In genomic region chr1:53082826-53083225, GRCh38 we compare ENCODE assay signal across 24 cellular contexts. TPM values are rescaled to one million over a fixed set of nuclear protein-coding genes. Genes with fewer than 3 reads are reported as not detected.
A peak's percentile ranks its signal among the peaks of the same experiment; 100 is the strongest.
DNase-seq lines count a peak whose midpoint lies in the region; ATAC-seq, FAIRE-seq and TF ChIP-seq lines count a peak whose summit lies in the region.
"Had no signal": no experiment of that assay in that cellular context is flagged by ENCODE, and none has a peak within 500 bp of the region (broad histone marks: within the 10 kb centered on the region; RNA-seq: fewer than 3 reads in every experiment).

No MANE protein-coding gene starts in this region.

- no peak overlapping the region for H3K14ac ChIP-seq in H1 (ENCODE audit: insufficient read length)

- H2BK20ac ChIP-seq in H1 (ENCODE audit: low read length) = no peak overlapping the region

- H3K79me2 ChIP-seq in HepG2 (ENCODE audit: insufficient read depth, low read length) = no peaks in the 10 kb centered on the region
- no peaks in the 10 kb centered on the region for H3K79me2 ChIP-seq in H1 (ENCODE audit: control insufficient read depth in 1 of 2, insufficient read depth in 2 of 2, low read length in 2 of 2)

- no peak overlapping the region for H2AFZ ChIP-seq in HepG2 (ENCODE audit: low read length)
- no peak overlapping the region for H2AFZ ChIP-seq in H1 (ENCODE audit: low read length)

- peak overlapping the region; percentile 27; the same call in 1 of the 2 replicates for H2BK12ac ChIP-seq in H1 (ENCODE audit: low read depth, low read length)

- H2BK5ac ChIP-seq in H1 (ENCODE audit: low read depth, low read length) = no peak overlapping the region

- no peak overlapping the region for H4K5ac ChIP-seq in H1 (ENCODE audit: insufficient read length, low read depth, low read length)

- BruUV-seq in HepG2 (replicated peaks; lab: Mats Ljungman, UMichigan) = no TSS peak

- H3K4me1 Mint-ChIP-seq in natural killer cell treated with Interleukin-12 subunit alpha and Interleukin-12 subunit beta and Interleukin-15 and Interleukin-18, amount 100 ng/mL, for 72 hours (ENCODE audit: low read depth in 2 of 2) = peaks cover 19 to 24% of the 10 kb centered on the region in 2 donors
- H3K4me1 Mint-ChIP-seq in stimulated activated effector memory CD8-positive, alpha-beta T cell treated with anti-CD3 and anti-CD28 coated beads, Interleukin-12 subunit alpha, Interleukin-12 subunit beta, amount 100 ng/mL, for 72 hours = peaks cover 28% of the 10 kb centered on the region
- no peaks in the 10 kb centered on the region for H3K4me1 Mint-ChIP-seq in T-helper 2 cell treated with Interferon-gamma antibody and Interleukin-4, amounts not matched to agents 5 μg/mL and 100 μg/mL, for 36 hours (ENCODE audit: low read depth)

- H3K56ac ChIP-seq in H1 (replicated peaks; ENCODE audit: insufficient read length, low read depth, low read length) = no peak overlapping the region

- H4K20me1 ChIP-seq in HepG2 (ENCODE audit: insufficient read depth, low read length) = no peaks in the 10 kb centered on the region
- H4K20me1 ChIP-seq in H1 (replicated peaks in 1 of 2; ENCODE audit: control insufficient read depth in 1 of 2, insufficient read depth in 2 of 2, low read length in 2 of 2) = peaks cover 0 to 2% of the 10 kb centered on the region in 2 experiments

- no peak for FAIRE-seq in HepG2 (lab: Jason Lieb, UNC)
- FAIRE-seq in H1 (lab: Jason Lieb, UNC) = no peak

- H3K4me1 ChIP-seq in HepG2 (ENCODE audit: insufficient read depth, low read length) = peaks cover 39% of the 10 kb centered on the region
- H3K4me1 ChIP-seq in right lobe of liver = no peaks in the 10 kb centered on the region
- H3K4me1 ChIP-seq in H1 (replicated peaks in 1 of 4; ENCODE audit: control insufficient read depth in 3 of 4, insufficient read depth in 4 of 4, low read length in 3 of 4) = peaks cover 0 to 21% (median 9%) of the 10 kb centered on the region in 4 experiments; a peak in 6 of 7 replicates
- H3K4me1 ChIP-seq: BE2C, HAP-1, SJSA1 had no signal

- H3K9ac ChIP-seq in HepG2 (ENCODE audit: insufficient read depth, low read depth, low read length) (peak overlapping the region; percentile 34; the same call in 1 of the 2 replicates), H1 (replicated peaks in 1 of 4; ENCODE audit: extremely low read depth in 1 of 4, low read depth in 3 of 4, low read length in 3 of 4) (no peak overlapping the region; a peak in 1 of 7 replicates)

- no peak for TF ChIP-seq POLR2A in HepG2 (IDR thresholded peaks at IDR 0.05; ENCODE audit: insufficient read depth in 1 of 2, low read depth in 2 of 2, low read length in 2 of 2)
- TF ChIP-seq POLR2A in right lobe of liver (IDR thresholded peaks at IDR 0.05) = no peak
- TF ChIP-seq POLR2A in H1 (IDR thresholded peaks at IDR 0.05; ENCODE audit: control extremely low read depth in 1 of 2, low read depth in 2 of 2, low read length in 2 of 2) = no peak

- in situ Hi-C loops in HepG2 (cut with HindIII; ENCODE audit: extremely low pct_ligation_motif_present, low pct_unique_long_range_greater_than_20kb) = no loop called here

- H3K79me1 ChIP-seq in H1 (ENCODE audit: low read depth, low read length) = no peaks in the 10 kb centered on the region

- H3K4me3 ChIP-seq in HepG2 (replicated peaks in 1 of 3; ENCODE audit: insufficient read depth in 1 of 3, low read depth in 2 of 3, low read length in 3 of 3) (peak overlapping the region in 1 of 3 experiments; percentile 63; a peak in 1 of 6 replicates), right lobe of liver (no peak overlapping the region), H1 (ENCODE audit: extremely low read depth in 1 of 4, insufficient read depth in 2 of 4, low read depth in 3 of 4, low read length in 4 of 4) (no peak overlapping the region), WERI-Rb-1 (ENCODE audit: low read depth, low read length) (no peak overlapping the region)
- H3K4me3 ChIP-seq: HAP-1, MG63, SJSA1 had no signal

- TF ChIP-seq CTCF in HepG2 (CRISPR knock-in tag; IDR thresholded peaks at IDR 0.05) (no peak), right lobe of liver (IDR thresholded peaks at IDR 0.05) (no peak), H1 (IDR thresholded peaks at IDR 0.05; ENCODE audit: control extremely low read depth in 1 of 3, insufficient read depth in 1 of 3, low read depth in 1 of 3, low read length in 3 of 3) (no peak), WERI-Rb-1 (IDR thresholded peaks at IDR 0.05; ENCODE audit: low read depth, low read length) (no peak)

- no peak for DNase-seq in HepG2 (ENCODE audit: low spot score)
- DNase-seq in right lobe of liver = no peak
- DNase-seq in H1 (ENCODE audit: low read depth in 1 of 2, low spot score in 2 of 2) = no peak
- DNase-seq in natural killer cell treated with Interleukin-12 subunit alpha and Interleukin-12 subunit beta and Interleukin-15 and Interleukin-18, amount 100 ng/mL, for 72 hours (ENCODE audit: low spot score) = no peak
- DNase-seq in stimulated activated effector memory CD8-positive, alpha-beta T cell treated with anti-CD3 and anti-CD28 coated beads, Interleukin-12 subunit alpha, Interleukin-12 subunit beta, amount 100 ng/mL, for 72 hours (ENCODE audit: low spot score in 2 of 2) = no peak
- DNase-seq in WERI-Rb-1 = no peak
- DNase-seq in T-helper 2 cell treated with Interferon-gamma antibody and Interleukin-4, amounts not matched to agents 5 μg/mL and 100 μg/mL, for 36 hours (ENCODE audit: low spot score) = no peak
- DNase-seq: BE2C; CD4-positive, alpha-beta T cell; COR-L47; DMS79; MG63; NCI-H1417; NCI-H1694 treated with DMSO at 0.1 percent for 48 hours; NCI-H2081 treated with DMSO at 0.1 percent for 48 hours; NCI-H2171 treated with DMSO at 0.1 percent for 48 hours; NCI-H524 treated with DMSO at 0.1 percent for 48 hours; NCI-H82 had no signal

- 76% methylated on average over 7 of the region's 8 CpGs for WGBS in HepG2 (ENCODE audit: low lambda C conversion rate)
- WGBS in right lobe of liver (ENCODE audit: insufficient coverage, low coverage, low lambda C conversion rate, missing lambda C conversion rate) = 95% methylated on average over 8 of the region's 8 CpGs
- WGBS in H1 (ENCODE audit: extremely low coverage in 1 of 2, insufficient coverage in 1 of 2, insufficient read length in 1 of 2, insufficient replicate concordance in 2 of 2, low coverage in 1 of 2, low lambda C conversion rate in 2 of 2, missing lambda C conversion rate in 1 of 2), 2 experiments = 87% methylated on average over 8 of the region's 8 CpGs; no CpG with 5 or more reads in 1 of the 2 experiments

- no peak overlapping the region for H4K8ac ChIP-seq in H1 (ENCODE audit: extremely low read depth, insufficient read depth, low read length)

- H3K4me3 Mint-ChIP-seq in natural killer cell treated with Interleukin-12 subunit alpha and Interleukin-12 subunit beta and Interleukin-15 and Interleukin-18, amount 100 ng/mL, for 72 hours = peak overlapping the region; percentile 31
- no peak overlapping the region for H3K4me3 Mint-ChIP-seq in stimulated activated effector memory CD8-positive, alpha-beta T cell treated with anti-CD3 and anti-CD28 coated beads, Interleukin-12 subunit alpha, Interleukin-12 subunit beta, amount 100 ng/mL, for 72 hours
- H3K4me3 Mint-ChIP-seq in T-helper 2 cell treated with Interferon-gamma antibody and Interleukin-4, amounts not matched to agents 5 μg/mL and 100 μg/mL, for 36 hours = no peak overlapping the region
- H3K4me3 Mint-ChIP-seq: CD4-positive, alpha-beta T cell had no signal

- H3K27me3 Mint-ChIP-seq in natural killer cell treated with Interleukin-12 subunit alpha and Interleukin-12 subunit beta and Interleukin-15 and Interleukin-18, amount 100 ng/mL, for 72 hours = no peaks in the 10 kb centered on the region
- no peaks in the 10 kb centered on the region for H3K27me3 Mint-ChIP-seq in T-helper 2 cell treated with Interferon-gamma antibody and Interleukin-4, amounts not matched to agents 5 μg/mL and 100 μg/mL, for 36 hours (ENCODE audit: low read depth)
- H3K27me3 Mint-ChIP-seq: CD4-positive, alpha-beta T cell had no signal

- no peak overlapping the region for H2BK15ac ChIP-seq in H1 (ENCODE audit: low read length)

- H3K4me2 ChIP-seq in HepG2 (ENCODE audit: low read depth, low read length) (peak overlapping the region; percentile 80), H1 (ENCODE audit: insufficient read depth in 1 of 2, low read depth in 2 of 2, low read length in 2 of 2) (0 out of 4 replicates have a peak overlapping the region, but pooled peaks of 1 of the 2 experiments have one; percentile 26)

- no peaks in the 10 kb centered on the region for H3K9me3 ChIP-seq in HepG2 (ENCODE audit: low read length)
- H3K9me3 ChIP-seq in right lobe of liver = no peaks in the 10 kb centered on the region
- H3K9me3 ChIP-seq in H1 (ENCODE audit: insufficient read depth in 2 of 2, low read depth in 1 of 2, low read length in 1 of 2) = no peaks in the 10 kb centered on the region
- H3K9me3 ChIP-seq in WERI-Rb-1 (ENCODE audit: severe bottlenecking) = no peaks in the 10 kb centered on the region
- H3K9me3 ChIP-seq: BE2C, HAP-1, MG63, SJSA1 had no signal

- H3K23me2 ChIP-seq in H1 (ENCODE audit: low read depth, low read length) = 0 out of 2 replicates have a peak, but pooled peaks cover 2% of the 10 kb centered on the region

- POLR2A ChIA-PET in HepG2 (lab: Yijun Ruan, JAX) (no interaction called here), H1 (lab: Charles Lee; ENCODE audit: partially characterized antibody) (interaction anchor here (1.0 to 1.3 kb wide), 2 partner anchors 11 to 25 kb away, joined by 3 read pairs; no protein-coding TSS in a partner anchor)

- ATAC-seq in HepG2 (no peak), right lobe of liver (no peak), HG02798 (IDR thresholded peaks at IDR 0.05; ENCODE audit: poor library complexity, unreplicated experiment) (no peak)
- no peak for ATAC-seq in natural killer cell treated with Interleukin-12 subunit alpha and Interleukin-12 subunit beta and Interleukin-15 and Interleukin-18, amount 100 ng/mL, for 72 hours
- no peak for ATAC-seq in stimulated activated effector memory CD8-positive, alpha-beta T cell treated with anti-CD3 and anti-CD28 coated beads, Interleukin-12 subunit alpha, Interleukin-12 subunit beta, amount 100 ng/mL, for 72 hours
- ATAC-seq: Panc1 had no signal

- no peak for TF ChIP-seq RAD21 in HepG2 (CRISPR knock-in tag; IDR thresholded peaks at IDR 0.05)
- TF ChIP-seq RAD21 in H1 (IDR thresholded peaks at IDR 0.05 in 1 of 2, conservative IDR thresholded peaks at IDR 0.05 in 1 of 2; ENCODE audit: low read depth in 2 of 2, low read length in 2 of 2) = no peak

- no peak overlapping the region for H2BK120ac ChIP-seq in H1 (replicated peaks; ENCODE audit: low read depth, low read length)

- no peaks in the 10 kb centered on the region for H3K9me3 Mint-ChIP-seq in natural killer cell treated with Interleukin-12 subunit alpha and Interleukin-12 subunit beta and Interleukin-15 and Interleukin-18, amount 100 ng/mL, for 72 hours
- no peaks in the 10 kb centered on the region for H3K9me3 Mint-ChIP-seq in stimulated activated effector memory CD8-positive, alpha-beta T cell treated with anti-CD3 and anti-CD28 coated beads, Interleukin-12 subunit alpha, Interleukin-12 subunit beta, amount 100 ng/mL, for 72 hours
- no peaks in the 10 kb centered on the region for H3K9me3 Mint-ChIP-seq in T-helper 2 cell treated with Interferon-gamma antibody and Interleukin-4, amounts not matched to agents 5 μg/mL and 100 μg/mL, for 36 hours
- H3K9me3 Mint-ChIP-seq: CD4-positive, alpha-beta T cell had no signal

- no peak for TF ChIP-seq EP300 in HepG2 (IDR thresholded peaks at IDR 0.05; ENCODE audit: low read depth in 2 of 2, low read length in 2 of 2)
- TF ChIP-seq EP300 in HepG2 (CRISPR knock-in tag; IDR thresholded peaks at IDR 0.05; ENCODE audit: borderline replicate concordance) = no peak
- no peak for TF ChIP-seq EP300 in H1 (IDR thresholded peaks at IDR 0.05; ENCODE audit: borderline replicate concordance in 1 of 2, low read depth in 2 of 2, low read length in 2 of 2)

- H3K27me3 ChIP-seq in HepG2 (ENCODE audit: control insufficient read depth in 1 of 2, insufficient read depth in 2 of 2, low read length in 2 of 2) = peaks cover 19 to 72% of the 10 kb centered on the region in 2 experiments
- H3K27me3 ChIP-seq in right lobe of liver = no peaks in the 10 kb centered on the region
- H3K27me3 ChIP-seq in H1 (replicated peaks in 1 of 4; ENCODE audit: control insufficient read depth in 3 of 4, extremely low read depth in 1 of 4, insufficient read depth in 3 of 4, low read length in 3 of 4) = no peaks in the 10 kb centered on the region; a peak in 1 of 7 replicates
- H3K27me3 ChIP-seq in WERI-Rb-1 (ENCODE audit: insufficient read depth, low read depth, severe bottlenecking) = no peaks in the 10 kb centered on the region
- H3K27me3 ChIP-seq: BE2C, MG63, SJSA1 had no signal

- H4K91ac ChIP-seq in H1 (replicated peaks; ENCODE audit: insufficient read length, low read length) = peak overlapping the region; percentile 49

- CTCF ChIA-PET in HepG2 (lab: Yijun Ruan, JAX; ENCODE audit: low intra/inter-chr PET ratio, low total read pairs) = no interaction called here
- CTCF ChIA-PET in H1 (lab: Charles Lee; ENCODE audit: partially characterized antibody) = interaction anchor here (0.8 to 3.5 kb wide), 7 partner anchors 10 to 98 kb away, joined by 3 to 14 read pairs (median 5); no protein-coding TSS in a partner anchor

- peak overlapping the region in 1 of 2 donors; percentile 52 for H3K27ac Mint-ChIP-seq in natural killer cell treated with Interleukin-12 subunit alpha and Interleukin-12 subunit beta and Interleukin-15 and Interleukin-18, amount 100 ng/mL, for 72 hours
- H3K27ac Mint-ChIP-seq in stimulated activated effector memory CD8-positive, alpha-beta T cell treated with anti-CD3 and anti-CD28 coated beads, Interleukin-12 subunit alpha, Interleukin-12 subunit beta, amount 100 ng/mL, for 72 hours = peak overlapping the region; percentile 86
- no peak overlapping the region for H3K27ac Mint-ChIP-seq in T-helper 2 cell treated with Interferon-gamma antibody and Interleukin-4, amounts not matched to agents 5 μg/mL and 100 μg/mL, for 36 hours
- H3K27ac Mint-ChIP-seq: CD4-positive, alpha-beta T cell had no signal

- H3K23ac ChIP-seq in H1 (ENCODE audit: insufficient read length) = no peak overlapping the region

- H3K27ac ChIP-seq in HepG2 (ENCODE audit: extremely low read length, insufficient read depth, low read length) (no peak overlapping the region), right lobe of liver (no peak overlapping the region), H1 (ENCODE audit: low read depth, low read length) (no peak overlapping the region), WERI-Rb-1 (no peak overlapping the region)
- H3K27ac ChIP-seq: SJSA1 had no signal

- H3K18ac ChIP-seq in H1 (ENCODE audit: extremely low read depth, low read length) = no peak overlapping the region

- H3K36me3 ChIP-seq in HepG2 (replicated peaks in 1 of 2; ENCODE audit: control insufficient read depth in 1 of 2, insufficient read depth in 2 of 2, low read length in 2 of 2) (no peaks in the 10 kb centered on the region), right lobe of liver (no peaks in the 10 kb centered on the region), H1 (ENCODE audit: control insufficient read depth in 2 of 4, insufficient read depth in 4 of 4, low read length in 3 of 4) (no peaks in the 10 kb centered on the region), WERI-Rb-1 (peaks cover 20% of the 10 kb centered on the region)
- H3K36me3 ChIP-seq: BE2C, HAP-1, MG63, SJSA1 had no signal

- intact Hi-C loops in HepG2 (cut with micrococcal nuclease; ENCODE audit: unreplicated experiment) (loop anchor here (10.0 kb wide), 1 partner anchor 102 kb away; no protein-coding TSS in a partner anchor), right lobe of liver (cut with DNase I) (no loop called here)

- no peaks in the 10 kb centered on the region for H3K36me3 Mint-ChIP-seq in natural killer cell treated with Interleukin-12 subunit alpha and Interleukin-12 subunit beta and Interleukin-15 and Interleukin-18, amount 100 ng/mL, for 72 hours
- H3K36me3 Mint-ChIP-seq in stimulated activated effector memory CD8-positive, alpha-beta T cell treated with anti-CD3 and anti-CD28 coated beads, Interleukin-12 subunit alpha, Interleukin-12 subunit beta, amount 100 ng/mL, for 72 hours = no peaks in the 10 kb centered on the region
- no peaks in the 10 kb centered on the region for H3K36me3 Mint-ChIP-seq in T-helper 2 cell treated with Interferon-gamma antibody and Interleukin-4, amounts not matched to agents 5 μg/mL and 100 μg/mL, for 36 hours (ENCODE audit: low read depth)

- peak overlapping the region; percentile 47 for H3K4ac ChIP-seq in H1 (replicated peaks; ENCODE audit: insufficient read length, low read depth, low read length)

- H2AK5ac ChIP-seq in H1 (ENCODE audit: low read depth, low read length) = 0 out of 2 replicates have a peak overlapping the region, but pooled peaks have one; percentile 41

RNA-seq across cellular contexts. Expression of gene PODN, which starts 20.8 kb away (rescaled TPM):
- not detected in 2 replicates for total RNA-seq in HepG2 (2016; rRNA removed; fragmentation: Illumina TruSeq; extraction: Trizol)
- not detected in 2 replicates for total RNA-seq in HepG2 (2016; cell fraction: cytosol; rRNA removed; fragmentation: Illumina TruSeq; extraction: Trizol; ENCODE audit: low read depth)
- total RNA-seq in HepG2 (2016; cell fraction: insoluble cytoplasmic fraction; rRNA removed; fragmentation: Illumina TruSeq; extraction: Trizol) = not detected in 2 replicates
- total RNA-seq in HepG2 (2016; cell fraction: membrane; rRNA removed; fragmentation: Illumina TruSeq; extraction: Trizol) = not detected in 2 replicates
- total RNA-seq in HepG2 (2016; cell fraction: nucleus; rRNA removed; fragmentation: Illumina TruSeq; extraction: Trizol) = not detected in 2 replicates
- 0.10 and 0.13 TPM in 2 replicates for polyA plus RNA-seq in HepG2 (2011; rRNA removed)
- polyA plus RNA-seq in HepG2 (2011; cell fraction: cytosol; rRNA removed) = 0.03 TPM in 1 of 2 replicates, not detected in the other
- 0.29 and 0.56 TPM in 2 replicates for polyA plus RNA-seq in HepG2 (2011; cell fraction: nucleus; rRNA removed)
- polyA plus RNA-seq in HepG2 (2012) = 0.38 and 0.40 TPM in 2 replicates
- not detected in 2 replicates for polyA plus RNA-seq in HepG2 (2016; cell fraction: cytosol; fragmentation: Illumina TruSeq; extraction: Trizol; ENCODE audit: low read depth)
- not detected in 2 replicates for polyA plus RNA-seq in HepG2 (2016; cell fraction: insoluble cytoplasmic fraction; fragmentation: Illumina TruSeq; extraction: Trizol; ENCODE audit: low read depth)
- not detected in 2 replicates for polyA plus RNA-seq in HepG2 (2016; cell fraction: membrane; fragmentation: Illumina TruSeq; extraction: Trizol; ENCODE audit: low read depth)
- not detected in 2 replicates for polyA plus RNA-seq in HepG2 (2016; cell fraction: nucleus; fragmentation: Illumina TruSeq; extraction: Trizol; ENCODE audit: insufficient read depth, low read depth)
- polyA minus RNA-seq in HepG2 (2011; rRNA and poly(A)+ RNA removed; ENCODE audit: low replicate concordance) = 0.10 TPM in 1 of 2 replicates, not detected in the other
- not detected in 2 replicates for polyA minus RNA-seq in HepG2 (2011; cell fraction: cytosol; rRNA and poly(A)+ RNA removed)
- polyA minus RNA-seq in HepG2 (2011; cell fraction: nucleus; rRNA and poly(A)+ RNA removed) = 0.25 TPM in 1 of 2 replicates, not detected in the other
- total RNA-seq in right lobe of liver = 1 to 10 TPM; 2.8 to 9.8 (median 5.1) TPM
- total RNA-seq in H1 (2021; fragmentation: NEBNext Ultra II Directional; extraction: Animal tissue kit (Norgen Biotek cat#: 25700)) = 0.11 and 0.17 TPM in 2 replicates
- polyA plus RNA-seq in H1 (2011; rRNA removed) = 0.17 and 0.63 TPM in 2 replicates
- polyA plus RNA-seq in H1 (2011; cell fraction: cytosol; rRNA removed) = 0.50 TPM
- 0.91 TPM for polyA plus RNA-seq in H1 (2011; cell fraction: nucleus; rRNA removed)
- polyA plus RNA-seq in H1 (2012, experiment 1 of 2) = 0.17 to 0.42 TPM (median 0.31 TPM) in 4 replicates
- 0.22 TPM for polyA plus RNA-seq in H1 (2012, experiment 2 of 2)
- 0.14 TPM for polyA plus RNA-seq in H1 (2013, experiment 1 of 2)
- 0.22 TPM for polyA plus RNA-seq in H1 (2013, experiment 2 of 2)
- polyA minus RNA-seq in H1 (2011; rRNA and poly(A)+ RNA removed) = 0.28 and 0.39 TPM in 2 replicates
- polyA minus RNA-seq in H1 (2011; cell fraction: cytosol; rRNA and poly(A)+ RNA removed) = 1.8 TPM
- 0.30 TPM for polyA minus RNA-seq in H1 (2011; cell fraction: nucleus; rRNA and poly(A)+ RNA removed)
- not detected for total RNA-seq in natural killer cell treated with Interleukin-12 subunit alpha and Interleukin-12 subunit beta and Interleukin-15 and Interleukin-18, amount 100 ng/mL, for 72 hours
- total RNA-seq: A673; CD4-positive, alpha-beta T cell; LHCN-M2 had no signal

RNA-seq across cellular contexts. Expression of gene SLC1A7, which starts 59.6 kb away (rescaled TPM):
- total RNA-seq in HepG2 (2016; rRNA removed; fragmentation: Illumina TruSeq; extraction: Trizol) (0.04 TPM in 1 of 2 replicates, not detected in the other), right lobe of liver (1 to 10 TPM in 1 of 6 experiments, under 1 TPM in 5; 0.31 to 1.3 (median 0.61) TPM)
- 0.10 TPM in 1 of 2 replicates, not detected in the other for total RNA-seq in HepG2 (2016; cell fraction: cytosol; rRNA removed; fragmentation: Illumina TruSeq; extraction: Trizol; ENCODE audit: low read depth)
- 0.10 TPM in 1 of 2 replicates, not detected in the other for total RNA-seq in HepG2 (2016; cell fraction: insoluble cytoplasmic fraction; rRNA removed; fragmentation: Illumina TruSeq; extraction: Trizol)
- total RNA-seq in HepG2 (2016; cell fraction: membrane; rRNA removed; fragmentation: Illumina TruSeq; extraction: Trizol) = not detected in 2 replicates
- not detected in 2 replicates for total RNA-seq in HepG2 (2016; cell fraction: nucleus; rRNA removed; fragmentation: Illumina TruSeq; extraction: Trizol)
- polyA plus RNA-seq in HepG2 (2011; rRNA removed) (2.0 and 4.8 TPM in 2 replicates), H1 (2011; rRNA removed) (0.03 TPM in 1 of 2 replicates, not detected in the other)
- polyA plus RNA-seq in HepG2 (2011; cell fraction: cytosol; rRNA removed) = 1.7 and 1.9 TPM in 2 replicates
- 10.0 and 14.8 TPM in 2 replicates for polyA plus RNA-seq in HepG2 (2011; cell fraction: nucleus; rRNA removed)
- 8.9 and 11.0 TPM in 2 replicates for polyA plus RNA-seq in HepG2 (2012)
- not detected in 2 replicates for polyA plus RNA-seq in HepG2 (2016; cell fraction: cytosol; fragmentation: Illumina TruSeq; extraction: Trizol; ENCODE audit: low read depth)
- not detected in 2 replicates for polyA plus RNA-seq in HepG2 (2016; cell fraction: insoluble cytoplasmic fraction; fragmentation: Illumina TruSeq; extraction: Trizol; ENCODE audit: low read depth)
- polyA plus RNA-seq in HepG2 (2016; cell fraction: membrane; fragmentation: Illumina TruSeq; extraction: Trizol; ENCODE audit: low read depth) = 0.07 TPM in 1 of 2 replicates, not detected in the other
- polyA plus RNA-seq in HepG2 (2016; cell fraction: nucleus; fragmentation: Illumina TruSeq; extraction: Trizol; ENCODE audit: insufficient read depth, low read depth) = not detected in 2 replicates
- 2.1 TPM in 1 of 2 replicates, not detected in the other for polyA minus RNA-seq in HepG2 (2011; rRNA and poly(A)+ RNA removed; ENCODE audit: low replicate concordance)
- 0.70 and 0.99 TPM in 2 replicates for polyA minus RNA-seq in HepG2 (2011; cell fraction: cytosol; rRNA and poly(A)+ RNA removed)
- 0.77 and 2.1 TPM in 2 replicates for polyA minus RNA-seq in HepG2 (2011; cell fraction: nucleus; rRNA and poly(A)+ RNA removed)
- total RNA-seq in H1 (2021; fragmentation: NEBNext Ultra II Directional; extraction: Animal tissue kit (Norgen Biotek cat#: 25700)) = not detected in 2 replicates
- polyA plus RNA-seq in H1 (2011; cell fraction: cytosol; rRNA removed) = not detected
- 0.10 TPM for polyA plus RNA-seq in H1 (2011; cell fraction: nucleus; rRNA removed)
- not detected in 4 replicates for polyA plus RNA-seq in H1 (2012, experiment 1 of 2)
- polyA plus RNA-seq in H1 (2012, experiment 2 of 2) = not detected
- polyA plus RNA-seq in H1 (2013, experiment 1 of 2) = not detected
- not detected for polyA plus RNA-seq in H1 (2013, experiment 2 of 2)
- polyA minus RNA-seq in H1 (2011; rRNA and poly(A)+ RNA removed) = not detected in 2 replicates
- polyA minus RNA-seq in H1 (2011; cell fraction: cytosol; rRNA and poly(A)+ RNA removed) = not detected
- polyA minus RNA-seq in H1 (2011; cell fraction: nucleus; rRNA and poly(A)+ RNA removed) = not detected
- total RNA-seq in natural killer cell treated with Interleukin-12 subunit alpha and Interleukin-12 subunit beta and Interleukin-15 and Interleukin-18, amount 100 ng/mL, for 72 hours = 1 to 10 TPM in 1 of 2 donors, under 1 TPM in 1; 0.29 to 1.1 TPM
- total RNA-seq: A673; CD4-positive, alpha-beta T cell; LHCN-M2 had no signal

Comparison
In these comparisons a context has a peak if more than half of its experiments do, and no peak if none do; other contexts are left out.
1. Of the 41 proteins assayed by ChIP-seq in both HepG2 and H1: peak only in HepG2: MAX; only in H1: none; in both: none; in neither: 40.